In the genomic region with DNA sequence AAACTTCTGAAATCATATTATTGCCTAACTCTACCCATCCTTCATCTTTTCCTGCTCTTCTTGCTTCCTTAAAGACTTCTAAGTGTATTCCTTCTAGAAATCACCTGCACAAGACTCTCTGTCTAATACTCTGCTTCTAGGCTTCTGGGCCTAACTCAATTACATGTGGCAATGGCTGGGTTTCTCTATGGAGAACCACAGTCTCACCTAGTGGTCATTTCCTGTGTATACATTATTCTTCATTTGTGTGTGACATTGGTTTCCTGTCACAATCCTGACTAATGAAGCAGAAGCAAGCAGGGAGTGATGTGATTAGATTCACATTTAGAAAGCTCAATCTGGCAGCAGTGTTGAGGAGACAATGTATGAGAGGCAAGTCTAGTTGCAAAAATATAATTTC, we compare ENCODE assay signal across 10 cellular contexts. TPM values are rescaled to one million over a fixed set of nuclear protein-coding genes. Genes with fewer than 3 reads are reported as not detected.
DNase-seq lines count a peak whose midpoint lies in the region; ATAC-seq and TF ChIP-seq lines count a peak whose summit lies in the region.
"Had no signal": no experiment of that assay in that cellular context is flagged by ENCODE, and none has a peak within 500 bp of the region (broad histone marks: within the 10 kb centered on the region; RNA-seq: fewer than 3 reads in every experiment).

No MANE protein-coding gene starts in this region.

- no peak overlapping the region for H3K27ac ChIP-seq in stomach

- no peak overlapping the region for H3K4me3 ChIP-seq in Loucy (ENCODE audit: low read length, poor library complexity, severe bottlenecking)
- H3K4me3 ChIP-seq in fibroblast of pulmonary artery (replicated peaks; ENCODE audit: low read depth, low read length), result no peak overlapping the region
- H3K4me3 ChIP-seq in stomach, result no peak overlapping the region

- H3K9me3 ChIP-seq in Loucy (ENCODE audit: insufficient read depth, low read depth, low read length) (no peaks in the 10 kb centered on the region), stomach (no peaks in the 10 kb centered on the region)

- ATAC-seq in GM21381 (IDR thresholded peaks at IDR 0.05; ENCODE audit: unreplicated experiment), result peak; percentile 75
- ATAC-seq in HG03520 (IDR thresholded peaks at IDR 0.05; ENCODE audit: unreplicated experiment), result no peak

- H3K4me1 ChIP-seq in Loucy (ENCODE audit: insufficient read depth, low read length, poor library complexity, severe bottlenecking) (peaks cover 4% of the 10 kb centered on the region), stomach (no peaks in the 10 kb centered on the region)

- H3F3A ChIP-seq in Loucy (ENCODE audit: low read depth), result no peaks in the 10 kb centered on the region

- no peaks in the 10 kb centered on the region for H3K79me2 ChIP-seq in Loucy (ENCODE audit: insufficient read depth, low read length)

- DNase-seq in DMS53 (lab: John Stamatoyannopoulos, UW) (peak; percentile 53), fibroblast of pulmonary artery (ENCODE audit: low read depth) (peak; percentile 41), stomach (no peak), GF-D8 (lab: John Stamatoyannopoulos, UW) (no peak)
- DNase-seq in effector CD8-positive, alpha-beta T cell (lab: John Stamatoyannopoulos, UW), result no peak
- DNase-seq: NCI-H2171; stimulated activated CD4-positive, alpha-beta T cell treated with anti-CD3 and anti-CD28 coated beads, Interleukin-2, amount 100 ng/mL, for 24 hours had no signal

- peak overlapping the region; percentile 7; the same call in 1 of the 2 replicates for H2AFZ ChIP-seq in Loucy (ENCODE audit: low read length)

- no peak overlapping the region for H3K9ac ChIP-seq in Loucy (ENCODE audit: low read depth, low read length, poor library complexity, severe bottlenecking)

- peak; percentile 51 for TF ChIP-seq CTCF in Loucy (conservative IDR thresholded peaks at IDR 0.05; ENCODE audit: low read length)
- peak; percentile 29 for TF ChIP-seq CTCF in fibroblast of pulmonary artery (IDR thresholded peaks at IDR 0.05; ENCODE audit: low read length, missing control alignments)
- no peak for TF ChIP-seq CTCF in stomach (IDR thresholded peaks at IDR 0.05)

- no peak for TF ChIP-seq EP300 in stomach (IDR thresholded peaks at IDR 0.05)

- H3K27me3 ChIP-seq in Loucy (ENCODE audit: insufficient read depth, low read length, poor library complexity, severe bottlenecking), result no peaks in the 10 kb centered on the region
- no peaks in the 10 kb centered on the region for H3K27me3 ChIP-seq in stomach

- no peak overlapping the region for H3K4me2 ChIP-seq in Loucy (ENCODE audit: low read depth, low read length, poor library complexity, severe bottlenecking)

- intact Hi-C loops in stomach (cut with DNase I; ENCODE audit: low total_unique reads), result no loop called here

- no peaks in the 10 kb centered on the region for H3K9me2 ChIP-seq in Loucy (replicated peaks; ENCODE audit: low read depth, low read length)

- H3K36me3 ChIP-seq in Loucy (ENCODE audit: insufficient read depth, low read length), result no peaks in the 10 kb centered on the region
- no peaks in the 10 kb centered on the region for H3K36me3 ChIP-seq in stomach

- H4K20me1 ChIP-seq in Loucy (ENCODE audit: insufficient read depth, low read length, poor library complexity, severe bottlenecking), result no peaks in the 10 kb centered on the region

- TF ChIP-seq POLR2A in stomach (IDR thresholded peaks at IDR 0.05), result no peak

RNA-seq across cellular contexts. Expression of a gene that starts 16.9 kb away (rescaled TPM):
- 1 to 10 TPM in 2 of 5 donors, not detected in 3; 4.9 to 7.0 TPM for total RNA-seq in stomach
- polyA plus RNA-seq in stomach, result 10 to 100 TPM in 1 of 3 donors, 1 to 10 TPM in 1, under 1 TPM in 1; 0.62 to 15.6 (median 1.1) TPM

RNA-seq across cellular contexts. Expression of a gene that starts 48.8 kb away (rescaled TPM):
- total RNA-seq in stomach, result under 1 TPM in 1 of 5 donors, not detected in 4; 0.29 TPM
- under 1 TPM in 1 of 3 donors, not detected in 2; 0.10 TPM for polyA plus RNA-seq in stomach

Comparison
In these comparisons a context has a peak if more than half of its experiments do, and no peak if none do; other contexts are left out.
1. DNase-seq: peak in DMS53 (single experiment) and fibroblast of pulmonary artery (single experiment); none in stomach (single experiment), GF-D8 (single experiment) and effector CD8-positive, alpha-beta T cell (single experiment).
2. CTCF ChIP-seq: peak in Loucy (single experiment) and fibroblast of pulmonary artery (single experiment); none in stomach (0 of 7).